In the genomic region with DNA sequence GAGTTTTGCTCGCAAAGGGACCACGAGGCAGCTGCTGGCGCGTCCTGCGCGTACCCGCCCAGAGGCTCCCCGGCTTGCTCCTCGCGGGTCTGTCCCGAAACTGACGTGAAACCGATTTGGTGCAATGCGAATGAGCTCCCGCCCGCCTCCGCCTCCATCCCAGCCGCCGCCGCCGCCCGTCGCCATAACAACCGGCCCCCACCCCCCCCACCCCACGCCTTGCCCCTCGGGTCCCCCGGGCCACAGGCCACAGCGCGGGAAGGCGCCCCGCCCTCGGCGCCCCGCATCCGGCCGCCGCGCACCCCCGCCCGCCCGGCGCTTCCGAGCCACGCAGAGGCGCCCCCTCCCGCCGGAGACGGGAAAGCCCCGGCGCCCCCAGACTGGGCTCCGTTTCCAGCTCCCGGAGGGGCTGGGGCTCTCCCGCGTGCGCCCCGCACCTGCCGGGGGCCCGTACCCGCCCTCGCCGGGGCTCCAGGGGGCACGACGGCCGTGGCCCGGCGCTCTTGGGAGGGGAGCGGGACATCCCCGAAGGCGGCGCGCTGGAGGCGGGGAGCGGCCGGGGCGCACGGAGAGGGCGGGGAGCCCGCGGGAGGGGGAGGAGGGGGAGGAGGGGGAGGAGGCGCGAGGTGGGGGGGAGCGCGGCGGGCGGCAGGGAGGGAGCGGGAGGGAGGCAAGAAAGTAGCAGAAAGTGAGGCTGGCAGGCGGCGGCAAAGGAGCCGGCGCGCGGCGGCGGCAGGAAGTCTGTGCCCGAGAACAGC, we compare ENCODE assay signal across 8 cellular contexts. TPM values are rescaled to one million over a fixed set of nuclear protein-coding genes. Genes with fewer than 3 reads are reported as not detected.
DNase-seq lines count a peak whose midpoint lies in the region; ATAC-seq and TF ChIP-seq lines count a peak whose summit lies in the region.

A gene (plus strand): TSS at position 678 of the 758 bp plus-strand sequence.

- DNase-seq in AG08396 (ENCODE audit: low spot score) (peak; percentile 87), epithelial cell of esophagus (ENCODE audit: low read depth) (peak; percentile 72), mucosa of gallbladder (ENCODE audit: low spot score) (peak; percentile 81)
- peak; percentile 40 for DNase-seq in NK-92 treated with Interleukin-12 subunit alpha and Interleukin-12 subunit beta, amount 100 ng/mL, for 24 hours (lab: John Stamatoyannopoulos, UW)
- peak; percentile 88 for DNase-seq in activated CD8-positive, alpha-beta memory T cell treated with anti-CD3 and anti-CD28 coated beads, Interleukin-2, amount 50 U/mL, for 48 hours
- peak; percentile 85 for DNase-seq in stimulated activated CD8-positive, alpha-beta memory T cell treated with anti-CD3 and anti-CD28 coated beads, Interleukin-4, amount 100 ng/mL, for 48 hours

- TF ChIP-seq CTCF in epithelial cell of esophagus (IDR thresholded peaks at IDR 0.05; ENCODE audit: insufficient read depth, low read depth, low read length, missing control alignments): peak; percentile 7

- peak within 1 kb of the TSS; percentile 62 for H3K4me3 ChIP-seq in epithelial cell of esophagus (ENCODE audit: low read length)

- peak; percentile 45 for ATAC-seq in GM18867 (IDR thresholded peaks at IDR 0.05; ENCODE audit: unreplicated experiment)
- peak; percentile 39 for ATAC-seq in HG03097 (IDR thresholded peaks at IDR 0.05; ENCODE audit: low FRiP score, unreplicated experiment)

RNA-seq across cellular contexts. Expression of the gene that starts here (rescaled TPM):
- 19.4 TPM for total RNA-seq in mucosa of gallbladder

Comparison
In these comparisons a context has a peak if more than half of its experiments do, and no peak if none do; other contexts are left out.
1. Peak in every context shown above with its lines: DNase-seq, ATAC-seq and H3K4me3 ChIP-seq.